Comparison of ENCODE assay signal across 19 cellular contexts in the genomic region with DNA sequence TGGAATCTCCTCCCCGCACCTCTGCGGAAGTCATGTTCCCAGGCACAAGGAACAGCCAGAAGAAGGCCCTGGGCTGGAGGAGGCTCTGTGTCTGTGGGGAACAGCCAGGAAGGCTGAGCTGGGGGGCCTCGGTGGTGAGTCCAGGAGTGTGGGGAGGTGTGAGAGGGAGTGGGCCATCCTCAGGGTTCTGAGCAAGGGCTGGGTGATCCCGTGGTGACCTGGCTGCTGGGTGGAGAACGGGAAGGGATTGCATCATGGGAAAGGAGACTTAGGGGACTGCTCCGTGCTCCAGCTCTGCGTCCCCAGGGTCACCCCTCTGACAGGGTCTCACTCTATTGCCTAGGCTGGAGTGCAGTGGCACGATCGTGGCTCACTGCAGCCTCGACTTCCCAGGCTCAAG. TPM values are rescaled to one million over a fixed set of nuclear protein-coding genes. Genes with fewer than 3 reads are reported as not detected.
DNase-seq lines count a peak whose midpoint lies in the region; TF ChIP-seq lines count a peak whose summit lies in the region.
"Had no signal": no experiment of that assay in that cellular context is flagged by ENCODE, and none has a peak within 500 bp of the region (broad histone marks: within the 10 kb centered on the region; RNA-seq: fewer than 3 reads in every experiment).

No MANE protein-coding gene starts in this region.

- no peaks in the 10 kb centered on the region for H4K20me1 ChIP-seq in H9 (ENCODE audit: control insufficient read depth, insufficient read depth, insufficient read length)

- no peak overlapping the region for H3K4ac ChIP-seq in H9 (ENCODE audit: low read depth, low read length)

- H2AK5ac ChIP-seq in H9 (ENCODE audit: insufficient read length, low read length) = no peak overlapping the region

- no peak overlapping the region for H3K27ac ChIP-seq in H9 (ENCODE audit: insufficient read length, low read depth, low read length)
- peak overlapping the region; percentile 100 for H3K27ac ChIP-seq in SK-N-MC
- peak overlapping the region; percentile 86 to 87 for H3K27ac ChIP-seq in esophagus (ENCODE audit: low read depth in 2 of 2, low read length in 1 of 2)
- no peak overlapping the region for H3K27ac ChIP-seq in spleen
- H3K27ac ChIP-seq: A549 had no signal

- no peak overlapping the region for H3K56ac ChIP-seq in H9 (ENCODE audit: insufficient read length, low read depth, low read length)

- DNase-seq in H9 (no peak), SK-N-MC (ENCODE audit: low read depth, low spot score) (no peak), spleen (peak; percentile 40), nucleus accumbens (lab: John Stamatoyannopoulos, UW) (no peak), foreskin fibroblast (no peak), germinal center (ENCODE audit: low spot score) (no peak)
- DNase-seq in activated naive CD4-positive, alpha-beta T cell treated with anti-CD3 and anti-CD28 coated beads, Interleukin-2, amount 50 U/mL, for 16 hours = no peak
- DNase-seq: GDM1, KBM-7, NCI-H1105, NCI-H146, NCI-H2029, NCI-H226, NCI-H748 treated with DMSO at 0.1 percent for 48 hours, SHP77 had no signal

- no peaks in the 10 kb centered on the region for H3K4me1 ChIP-seq in H9 (ENCODE audit: insufficient read depth, low read length)
- H3K4me1 ChIP-seq in esophagus (ENCODE audit: control insufficient read depth in 2 of 2, insufficient read depth in 2 of 2, low read length in 1 of 2) = no peaks in the 10 kb centered on the region
- no peaks in the 10 kb centered on the region for H3K4me1 ChIP-seq in spleen
- H3K4me1 ChIP-seq: A549 had no signal

- H3K27me3 ChIP-seq in H9 (ENCODE audit: insufficient read depth, low read length) (no peaks in the 10 kb centered on the region), esophagus (ENCODE audit: control insufficient read depth in 1 of 2, insufficient read depth in 2 of 2, low read length in 2 of 2) (no peaks in the 10 kb centered on the region), spleen (replicated peaks in 1 of 7) (no peaks in the 10 kb centered on the region)

- TF ChIP-seq POLR2A in spleen (IDR thresholded peaks at IDR 0.05) = no peak

- H3K36me3 Mint-ChIP-seq in H9 (ENCODE audit: insufficient read depth in 1 of 3, low read depth in 3 of 3) = peaks cover 44 to 62% (median 55%) of the 10 kb centered on the region in 3 experiments; a peak in 6 of 7 replicates

- H4K91ac ChIP-seq in H9 (ENCODE audit: insufficient read length, low read depth, low read length) = no peak overlapping the region

- no peak overlapping the region for H2BK15ac ChIP-seq in H9 (ENCODE audit: low read depth, low read length)

- no peak overlapping the region for H2BK5ac ChIP-seq in H9 (ENCODE audit: insufficient read length, low read length)

- H3K4me1 Mint-ChIP-seq in H9 = no peaks in the 10 kb centered on the region

- no peak overlapping the region for H2BK12ac ChIP-seq in H9 (ENCODE audit: insufficient read length, low read depth, low read length)

- H3K23ac ChIP-seq in H9 (ENCODE audit: insufficient read length, low read depth, low read length) = no peak overlapping the region

- no peaks in the 10 kb centered on the region for H3K79me2 ChIP-seq in H9 (ENCODE audit: insufficient read depth, low read length)

- TF ChIP-seq CTCF in H9 (conservative IDR thresholded peaks at IDR 0.05) = no peak
- TF ChIP-seq CTCF in spleen (IDR thresholded peaks at IDR 0.05 in 8 of 11, conservative IDR thresholded peaks at IDR 0.05 in 3 of 11) = no peak
- TF ChIP-seq CTCF in foreskin fibroblast (IDR thresholded peaks at IDR 0.05; ENCODE audit: low read depth, low read length) = no peak

- H3K27ac Mint-ChIP-seq in H9 = peak overlapping the region; percentile 41 to 94 (median 65); a peak in 4 of 7 replicates
- H3K27ac Mint-ChIP-seq: B cell had no signal

- no peaks in the 10 kb centered on the region for H3K79me1 ChIP-seq in H9 (ENCODE audit: insufficient read depth, low read depth, low read length, poor library complexity, severe bottlenecking)

- H2AFZ ChIP-seq in H9 (ENCODE audit: low read length) = no peak overlapping the region

- peaks cover 19% of the 10 kb centered on the region for H3K36me3 ChIP-seq in SK-N-MC (ENCODE audit: insufficient read depth, low read length)
- H3K36me3 ChIP-seq in esophagus (ENCODE audit: control insufficient read depth in 2 of 2, insufficient read depth in 2 of 2, low read length in 1 of 2) = peaks cover 0 to 20% of the 10 kb centered on the region in 2 donors
- H3K36me3 ChIP-seq in spleen = peaks cover 0 to 92% (median 18%) of the 10 kb centered on the region in 6 donors

- H4K5ac ChIP-seq in H9 (ENCODE audit: insufficient read length, low read depth, low read length) = no peak overlapping the region

- no peak overlapping the region for H3K4me3 Mint-ChIP-seq in H9
- H3K4me3 Mint-ChIP-seq: B cell, CD14-positive monocyte had no signal

- no peak overlapping the region for H3K14ac ChIP-seq in H9 (ENCODE audit: insufficient read depth, low read length)

- no peak overlapping the region for H3K4me2 ChIP-seq in H9 (ENCODE audit: insufficient read depth, insufficient read length, low read length)
- H3K4me2 ChIP-seq: A549 had no signal

- H3K27me3 Mint-ChIP-seq in H9 (ENCODE audit: low read depth) = no peaks in the 10 kb centered on the region
- H3K27me3 Mint-ChIP-seq: B cell had no signal

- WGBS in H9 (ENCODE audit: extremely low coverage, insufficient read length, low lambda C conversion rate) = no CpG with 5 or more reads among the region's 10 CpGs
- 88 to 92% methylated on average over 10 of the region's 10 CpGs for WGBS in esophagus, 2 donors
- WGBS in spleen, 5 donors = 89 to 96% (median 91%) methylated on average over 9 to 10 of the region's 10 CpGs

- intact Hi-C loops in spleen (cut with DNase I; ENCODE audit: low total_unique reads) = no loop called here

- no peak overlapping the region for H4K8ac ChIP-seq in H9 (replicated peaks; ENCODE audit: insufficient read length, low read depth, low read length)

- no peaks in the 10 kb centered on the region for H3K23me2 ChIP-seq in H9 (ENCODE audit: insufficient read length, low read depth, low read length, poor library complexity, severe bottlenecking)

- H3K9me3 ChIP-seq in H9 (ENCODE audit: control insufficient read depth, low read depth, low read length) (no peaks in the 10 kb centered on the region), SK-N-MC (ENCODE audit: low read depth, low read length) (no peaks in the 10 kb centered on the region), esophagus (ENCODE audit: control insufficient read depth in 2 of 2, insufficient read depth in 1 of 2, low read depth in 1 of 2, low read length in 1 of 2) (no peaks in the 10 kb centered on the region), spleen (no peaks in the 10 kb centered on the region)
- H3K9me3 ChIP-seq: A549 had no signal

- no peak overlapping the region for H3T11ph ChIP-seq in H9 (ENCODE audit: low read length)

- H3K9ac ChIP-seq in H9 (ENCODE audit: extremely low read depth, insufficient read length, low read length) = no peak overlapping the region
- H3K9ac ChIP-seq in SK-N-MC (ENCODE audit: insufficient read length) = no peak overlapping the region

- H3K9me3 Mint-ChIP-seq in H9 = no peaks in the 10 kb centered on the region

- no peak overlapping the region for H2BK120ac ChIP-seq in H9 (ENCODE audit: low read depth, low read length, poor library complexity, severe bottlenecking)

- no peak overlapping the region for H2BK20ac ChIP-seq in H9 (ENCODE audit: low read depth, low read length, poor library complexity, severe bottlenecking)

- H3K4me3 ChIP-seq in SK-N-MC (no peak overlapping the region), esophagus (ENCODE audit: low read depth in 1 of 2, low read length in 2 of 2) (no peak overlapping the region), spleen (no peak overlapping the region), foreskin fibroblast (ENCODE audit: low read depth in 1 of 2, low read length in 2 of 2) (no peak overlapping the region)
- H3K4me3 ChIP-seq: A549 had no signal

- no peak overlapping the region for H3K18ac ChIP-seq in H9 (ENCODE audit: insufficient read length, low read depth, low read length)

RNA-seq across cellular contexts. Expression of gene AACS, which starts 13.8 kb away (rescaled TPM):
- total RNA-seq in H9 (2021) (32.7 and 35.0 TPM in 2 replicates), spleen (10 to 100 TPM in 6 of 7 donors, 1 to 10 TPM in 1; 10.0 to 18.9 (median 11.9) TPM)
- polyA plus RNA-seq in esophagus (10 to 100 TPM; 24.3 to 26.9 TPM), spleen (1 to 10 TPM; 5.1 to 8.6 (median 7.6) TPM)

Comparison
In these comparisons a context has a peak if more than half of its experiments do, and no peak if none do; other contexts are left out.
1. H3K27ac ChIP-seq: peak in SK-N-MC (single experiment) and esophagus (2 of 2); none in H9 (single experiment) and spleen (0 of 8).